In the genomic region with DNA sequence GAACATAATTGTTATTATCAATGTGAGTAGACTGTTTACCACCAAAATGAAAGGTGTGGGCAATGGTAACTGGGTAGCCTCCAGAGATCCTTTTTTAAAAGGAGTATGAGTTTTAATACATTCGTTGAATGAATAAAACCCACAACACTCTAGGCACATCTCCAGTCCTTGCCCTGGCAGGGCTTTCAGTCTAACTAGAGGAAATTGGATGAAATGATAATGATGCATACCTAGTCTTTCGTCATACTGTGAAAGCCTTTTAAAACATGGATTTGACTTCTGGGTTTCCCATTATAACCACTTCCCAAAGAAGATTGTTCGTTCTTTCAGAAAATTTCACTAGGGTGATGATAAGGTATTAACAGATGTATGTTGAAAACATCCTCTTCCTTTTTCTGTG, we compare ENCODE assay signal across 16 cellular contexts.
DNase-seq lines count a peak whose midpoint lies in the region; ATAC-seq and TF ChIP-seq lines count a peak whose summit lies in the region.
"Had no signal": no experiment of that assay in that cellular context is flagged by ENCODE, and none has a peak within 500 bp of the region (broad histone marks: within the 10 kb centered on the region; RNA-seq: fewer than 3 reads in every experiment).

No MANE protein-coding gene starts in this region.

- H3K4me1 Mint-ChIP-seq in natural killer cell (peaks cover 22 to 27% of the 10 kb centered on the region in 2 donors), nephron (peaks cover 53% of the 10 kb centered on the region)
- peaks cover 22 to 24% of the 10 kb centered on the region in 2 donors for H3K4me1 Mint-ChIP-seq in natural killer cell treated with Interleukin-12 subunit alpha and Interleukin-12 subunit beta and Interleukin-15 and Interleukin-18, amount 100 ng/mL, for 72 hours (ENCODE audit: low read depth in 2 of 2)

- H3K9me3 Mint-ChIP-seq in natural killer cell (no peaks in the 10 kb centered on the region), nephron (no peaks in the 10 kb centered on the region)
- no peaks in the 10 kb centered on the region for H3K9me3 Mint-ChIP-seq in natural killer cell treated with Interleukin-12 subunit alpha and Interleukin-12 subunit beta and Interleukin-15 and Interleukin-18, amount 100 ng/mL, for 72 hours
- no peaks in the 10 kb centered on the region for H3K9me3 Mint-ChIP-seq in activated naive CD4-positive, alpha-beta T cell treated with anti-CD3 and anti-CD28 coated beads, Interleukin-2, amount 50 U/mL, for 72 hours

- H3K4me3 Mint-ChIP-seq in natural killer cell (peak overlapping the region; percentile 99), nephron (peak overlapping the region; percentile 19 to 60 (median 29))
- no peak overlapping the region for H3K4me3 Mint-ChIP-seq in natural killer cell treated with Interleukin-12 subunit alpha and Interleukin-12 subunit beta and Interleukin-15 and Interleukin-18, amount 100 ng/mL, for 72 hours

- H3K27ac ChIP-seq in ascending aorta = peak overlapping the region; percentile 90 to 99
- H3K27ac ChIP-seq in vagina = peak overlapping the region; percentile 92

- H3K4me1 ChIP-seq in ascending aorta (peaks cover 0 to 20% of the 10 kb centered on the region in 2 donors), vagina (peaks cover 33% of the 10 kb centered on the region)

- no peak for DNase-seq in natural killer cell
- no peak for DNase-seq in natural killer cell treated with Interleukin-12 subunit alpha and Interleukin-12 subunit beta and Interleukin-15 and Interleukin-18, amount 100 ng/mL, for 72 hours (ENCODE audit: low spot score)
- DNase-seq in ascending aorta (ENCODE audit: low spot score in 2 of 2) = no peak
- no peak for DNase-seq in vagina (ENCODE audit: extremely low spot score in 2 of 2)
- no peak for DNase-seq in NCI-H510A treated with DMSO at 0.1 percent for 48 hours (lab: John Stamatoyannopoulos, UW)
- no peak for DNase-seq in activated naive CD4-positive, alpha-beta T cell treated with anti-CD3 and anti-CD28 coated beads, Interleukin-2, amount 50 U/mL, for 72 hours (ENCODE audit: low spot score in 2 of 2)
- DNase-seq in left lobe of liver (ENCODE audit: low spot score) = no peak
- DNase-seq: activated CD8-positive, alpha-beta T cell treated with anti-CD3 and anti-CD28 coated beads, Interleukin-2, amount 10 ng/mL, durations not matched to agents 7 days and 5 days; activated gamma-delta T cell treated with Interleukin-2 at 50 U/mL for 16 hours; EL; H7; hypothalamus; NCI-H1092 treated with DMSO at 0.1 percent for 48 hours; Peyer's patch had no signal

- no peak for TF ChIP-seq CTCF in natural killer cell (IDR thresholded peaks at IDR 0.05)
- TF ChIP-seq CTCF in ascending aorta (IDR thresholded peaks at IDR 0.05) = no peak
- TF ChIP-seq CTCF in nephron (IDR thresholded peaks at IDR 0.05; ENCODE audit: unreplicated experiment in 3 of 3) = no peak
- TF ChIP-seq CTCF in vagina (IDR thresholded peaks at IDR 0.05) = no peak

- peak overlapping the region in 1 of 2 donors; percentile 70 for H3K4me3 ChIP-seq in ascending aorta
- no peak overlapping the region for H3K4me3 ChIP-seq in vagina

- H3K9me3 ChIP-seq in ascending aorta (no peaks in the 10 kb centered on the region), vagina (no peaks in the 10 kb centered on the region)
- H3K9me3 ChIP-seq: Peyer's patch had no signal

- intact Hi-C loops in natural killer cell (cut with micrococcal nuclease) (no loop called here), ascending aorta (cut with DNase I) (loop anchor here (2.0 to 5.0 kb wide), 4 partner anchors 185 to 815 kb away; a partner anchor contains a TSS), vagina (cut with DNase I) (loop anchor here (2.0 to 5.0 kb wide), 3 partner anchors 35 to 365 kb away; no protein-coding TSS in a partner anchor)

- ATAC-seq in natural killer cell (no peak), left lobe of liver (no peak)
- no peak for ATAC-seq in natural killer cell treated with Interleukin-12 subunit alpha and Interleukin-12 subunit beta and Interleukin-15 and Interleukin-18, amount 100 ng/mL, for 72 hours
- ATAC-seq in activated naive CD4-positive, alpha-beta T cell treated with anti-CD3 and anti-CD28 coated beads, Interleukin-2, amount 50 U/mL, for 72 hours = no peak
- ATAC-seq: activated CD8-positive, alpha-beta T cell treated with anti-CD3 and anti-CD28 coated beads, Interleukin-2, amount 10 ng/mL, durations not matched to agents 7 days and 5 days had no signal

- H3K27me3 Mint-ChIP-seq in natural killer cell (ENCODE audit: low read depth in 2 of 2) (peaks cover 10 to 16% of the 10 kb centered on the region in 2 donors), nephron (ENCODE audit: low read depth) (no peaks in the 10 kb centered on the region)
- H3K27me3 Mint-ChIP-seq in natural killer cell treated with Interleukin-12 subunit alpha and Interleukin-12 subunit beta and Interleukin-15 and Interleukin-18, amount 100 ng/mL, for 72 hours = peaks cover 14 to 21% of the 10 kb centered on the region in 2 donors
- H3K27me3 Mint-ChIP-seq: B cell had no signal

- H3K27me3 ChIP-seq in ascending aorta (no peaks in the 10 kb centered on the region), vagina (no peaks in the 10 kb centered on the region)
- H3K27me3 ChIP-seq: Peyer's patch had no signal

- H3K27ac Mint-ChIP-seq in natural killer cell (no peak overlapping the region), nephron (peak overlapping the region; percentile 47 to 98 (median 69))
- peak overlapping the region in 1 of 2 donors; percentile 47 for H3K27ac Mint-ChIP-seq in natural killer cell treated with Interleukin-12 subunit alpha and Interleukin-12 subunit beta and Interleukin-15 and Interleukin-18, amount 100 ng/mL, for 72 hours
- H3K27ac Mint-ChIP-seq in activated naive CD4-positive, alpha-beta T cell treated with anti-CD3 and anti-CD28 coated beads, Interleukin-2, amount 50 U/mL, for 72 hours = no peak overlapping the region
- H3K27ac Mint-ChIP-seq: activated CD8-positive, alpha-beta T cell treated with anti-CD3 and anti-CD28 coated beads, Interleukin-2, amount 10 ng/mL, durations not matched to agents 7 days and 5 days had no signal

- H3K36me3 ChIP-seq in ascending aorta (no peaks in the 10 kb centered on the region), vagina (no peaks in the 10 kb centered on the region)
- H3K36me3 ChIP-seq: Peyer's patch had no signal

- no peak for TF ChIP-seq POLR2A in vagina (IDR thresholded peaks at IDR 0.05)

- no peaks in the 10 kb centered on the region for H3K36me3 Mint-ChIP-seq in natural killer cell
- H3K36me3 Mint-ChIP-seq in natural killer cell treated with Interleukin-12 subunit alpha and Interleukin-12 subunit beta and Interleukin-15 and Interleukin-18, amount 100 ng/mL, for 72 hours = no peaks in the 10 kb centered on the region
- H3K36me3 Mint-ChIP-seq in nephron (ENCODE audit: low read depth) = no peaks in the 10 kb centered on the region
- peaks cover 0 to 4% of the 10 kb centered on the region in 2 donors for H3K36me3 Mint-ChIP-seq in activated naive CD4-positive, alpha-beta T cell treated with anti-CD3 and anti-CD28 coated beads, Interleukin-2, amount 50 U/mL, for 72 hours

Comparison
In these comparisons a context has a peak if more than half of its experiments do, and no peak if none do; other contexts are left out.
1. H3K27ac Mint-ChIP-seq: peak in nephron (3 of 3); none in natural killer cell (0 of 2) and activated naive CD4-positive, alpha-beta T cell treated with anti-CD3 and anti-CD28 coated beads, Interleukin-2, amount 50 U/mL, for 72 hours (0 of 2).